Comparison of ENCODE assay signal across 15 cellular contexts in the genomic region with DNA sequence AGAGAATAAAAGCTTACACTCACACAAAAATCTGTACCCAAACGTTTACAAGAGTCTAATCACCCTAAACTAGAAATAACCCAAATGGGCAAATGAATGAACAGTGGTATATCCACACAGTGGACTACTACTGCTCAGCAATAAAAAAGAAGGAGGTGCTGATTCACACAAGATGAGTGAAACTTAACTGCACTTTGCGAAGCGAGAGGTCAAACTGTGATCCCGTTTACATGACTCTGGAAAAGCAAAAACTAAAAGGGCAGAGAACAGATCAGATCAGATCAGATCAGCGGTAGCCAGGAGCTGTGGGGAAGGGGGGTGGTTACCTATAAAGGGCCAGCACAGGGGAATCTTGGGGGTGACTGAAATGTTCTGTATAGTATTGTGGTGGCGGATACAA.
DNase-seq lines count a peak whose midpoint lies in the region; ATAC-seq and TF ChIP-seq lines count a peak whose summit lies in the region.
"Had no signal": no experiment of that assay in that cellular context is flagged by ENCODE, and none has a peak within 500 bp of the region (broad histone marks: within the 10 kb centered on the region; RNA-seq: fewer than 3 reads in every experiment).

No MANE protein-coding gene starts in this region.

- no peak overlapping the region for H3K4ac ChIP-seq in H9 (ENCODE audit: low read depth, low read length)

- H4K8ac ChIP-seq in H9 (replicated peaks; ENCODE audit: insufficient read length, low read depth, low read length) = no peak overlapping the region

- H3K9me3 ChIP-seq in H9 (ENCODE audit: control insufficient read depth, low read depth, low read length) (no peaks in the 10 kb centered on the region), SK-N-MC (ENCODE audit: low read depth, low read length) (no peaks in the 10 kb centered on the region), iPS-15b (ENCODE audit: control insufficient read depth, insufficient read depth, low read length) (no peaks in the 10 kb centered on the region)
- H3K9me3 ChIP-seq: sigmoid colon, SK-N-SH, suprapubic skin had no signal

- H3K27ac ChIP-seq in H9 (ENCODE audit: insufficient read length, low read depth, low read length) (no peak overlapping the region), SK-N-MC (peak overlapping the region; percentile 14; the same call in 1 of the 2 replicates)
- H3K27ac ChIP-seq: suprapubic skin had no signal

- peaks cover 0 to 4% of the 10 kb centered on the region in 2 experiments; a peak in 1 of 5 replicates for H3K9me3 Mint-ChIP-seq in H9

- no peak overlapping the region for H4K5ac ChIP-seq in H9 (ENCODE audit: insufficient read length, low read depth, low read length)

- H3T11ph ChIP-seq in H9 (ENCODE audit: low read length) = no peak overlapping the region

- H3K36me3 ChIP-seq in SK-N-MC (ENCODE audit: insufficient read depth, low read length) (peaks cover 6% of the 10 kb centered on the region), iPS-15b (ENCODE audit: control insufficient read depth, insufficient read depth, low read length) (no peaks in the 10 kb centered on the region)

- H4K91ac ChIP-seq in H9 (ENCODE audit: insufficient read length, low read depth, low read length) = no peak overlapping the region

- H2AK5ac ChIP-seq in H9 (ENCODE audit: insufficient read length, low read length) = no peak overlapping the region

- no peaks in the 10 kb centered on the region for H3K27me3 Mint-ChIP-seq in H9 (ENCODE audit: low read depth)
- H3K27me3 Mint-ChIP-seq: activated CD8-positive, alpha-beta memory T cell treated with anti-CD3 and anti-CD28 coated beads, Interleukin-2, amount 10 ng/mL, durations not matched to agents 7 days and 5 days; B cell had no signal

- no peak overlapping the region for H2BK120ac ChIP-seq in H9 (ENCODE audit: low read depth, low read length, poor library complexity, severe bottlenecking)

- no peak overlapping the region for H3K18ac ChIP-seq in H9 (ENCODE audit: insufficient read length, low read depth, low read length)

- H3K56ac ChIP-seq in H9 (ENCODE audit: insufficient read length, low read depth, low read length) = no peak overlapping the region

- no peak overlapping the region for H3K14ac ChIP-seq in H9 (ENCODE audit: insufficient read depth, low read length)

- H3K27me3 ChIP-seq in H9 (ENCODE audit: insufficient read depth, low read length) (no peaks in the 10 kb centered on the region), iPS-15b (ENCODE audit: control insufficient read depth, insufficient read depth, low read length) (no peaks in the 10 kb centered on the region)
- H3K27me3 ChIP-seq: sigmoid colon, suprapubic skin had no signal

- WGBS in H9 (ENCODE audit: extremely low coverage, insufficient read length, low lambda C conversion rate) = no CpG with 5 or more reads among the region's 6 CpGs

- H3K4me1 ChIP-seq in H9 (ENCODE audit: insufficient read depth, low read length) (peaks cover 3% of the 10 kb centered on the region; the same call in 1 of the 2 replicates), iPS-15b (ENCODE audit: control insufficient read depth, insufficient read depth, low read length) (peaks cover 4% of the 10 kb centered on the region)
- H3K4me1 ChIP-seq: suprapubic skin had no signal

- H4K20me1 ChIP-seq in H9 (ENCODE audit: control insufficient read depth, insufficient read depth, insufficient read length) = no peaks in the 10 kb centered on the region

- ATAC-seq in GM19463 (IDR thresholded peaks at IDR 0.05; ENCODE audit: unreplicated experiment) = no peak
- no peak for ATAC-seq in GM18511 (IDR thresholded peaks at IDR 0.05; ENCODE audit: unreplicated experiment)
- ATAC-seq: activated CD8-positive, alpha-beta memory T cell treated with anti-CD3 and anti-CD28 coated beads, Interleukin-2, amount 10 ng/mL, durations not matched to agents 7 days and 5 days had no signal

- H3K23me2 ChIP-seq in H9 (ENCODE audit: insufficient read length, low read depth, low read length, poor library complexity, severe bottlenecking) = no peaks in the 10 kb centered on the region

- H3K9ac ChIP-seq in H9 (ENCODE audit: extremely low read depth, insufficient read length, low read length) (no peak overlapping the region), SK-N-MC (ENCODE audit: insufficient read length) (no peak overlapping the region), iPS-15b (ENCODE audit: low read depth, low read length) (peak overlapping the region; percentile 26)
- H3K9ac ChIP-seq: SK-N-SH had no signal

- H2BK20ac ChIP-seq in H9 (ENCODE audit: low read depth, low read length, poor library complexity, severe bottlenecking) = no peak overlapping the region

- no peaks in the 10 kb centered on the region for H3K79me1 ChIP-seq in H9 (ENCODE audit: insufficient read depth, low read depth, low read length, poor library complexity, severe bottlenecking)

- no peak overlapping the region for H3K4me3 ChIP-seq in SK-N-MC
- H3K4me3 ChIP-seq in iPS-15b (ENCODE audit: low read depth, low read length) = no peak overlapping the region
- H3K4me3 ChIP-seq: sigmoid colon, suprapubic skin had no signal

- H3K36me3 Mint-ChIP-seq in H9 (ENCODE audit: insufficient read depth in 1 of 3, low read depth in 3 of 3) = peaks cover 8 to 13% (median 13%) of the 10 kb centered on the region in 3 experiments; a peak in 6 of 7 replicates

- no peak overlapping the region for H2AFZ ChIP-seq in H9 (ENCODE audit: low read length)

- H2BK15ac ChIP-seq in H9 (ENCODE audit: low read depth, low read length) = no peak overlapping the region

- H3K79me2 ChIP-seq in H9 (ENCODE audit: insufficient read depth, low read length) = no peaks in the 10 kb centered on the region

- TF ChIP-seq CTCF in H9 (conservative IDR thresholded peaks at IDR 0.05) = no peak

- no peak overlapping the region for H3K4me3 Mint-ChIP-seq in H9
- H3K4me3 Mint-ChIP-seq: activated CD8-positive, alpha-beta memory T cell treated with anti-CD3 and anti-CD28 coated beads, Interleukin-2, amount 10 ng/mL, durations not matched to agents 7 days and 5 days; B cell had no signal

- peaks cover 13 to 15% of the 10 kb centered on the region in 2 experiments for H3K4me1 Mint-ChIP-seq in H9

- peak overlapping the region; percentile 2 to 84 (median 43); a peak in 5 of 7 replicates for H3K27ac Mint-ChIP-seq in H9
- H3K27ac Mint-ChIP-seq: activated CD8-positive, alpha-beta memory T cell treated with anti-CD3 and anti-CD28 coated beads, Interleukin-2, amount 10 ng/mL, durations not matched to agents 7 days and 5 days; B cell had no signal

- H3K23ac ChIP-seq in H9 (ENCODE audit: insufficient read length, low read depth, low read length) = no peak overlapping the region

- no peak overlapping the region for H2BK5ac ChIP-seq in H9 (ENCODE audit: insufficient read length, low read length)

- no peak overlapping the region for H3K4me2 ChIP-seq in H9 (ENCODE audit: insufficient read depth, insufficient read length, low read length)

- DNase-seq in H9 = no peak
- DNase-seq in SK-N-MC (ENCODE audit: low read depth, low spot score) = no peak
- DNase-seq in renal cortical epithelial cell (ENCODE audit: low read depth) = peak; percentile 38
- DNase-seq in AG08396 (ENCODE audit: low spot score) = no peak
- DNase-seq in activated naive CD4-positive, alpha-beta T cell treated with anti-CD3 and anti-CD28 coated beads, Interleukin-2, amount 50 U/mL, for 16 hours = no peak
- DNase-seq: activated CD8-positive, alpha-beta memory T cell treated with anti-CD3 and anti-CD28 coated beads, Interleukin-2, amount 10 ng/mL, durations not matched to agents 7 days and 5 days; activated effector memory CD4-positive, alpha-beta T cell treated with anti-CD3 and anti-CD28 coated beads, Interleukin-2, amount 50 U/mL, for 16 hours; NCI-H1436; sigmoid colon; SK-N-SH had no signal

- H2BK12ac ChIP-seq in H9 (ENCODE audit: insufficient read length, low read depth, low read length) = no peak overlapping the region
